20 cellular contexts compared by ENCODE assay signal in the genomic region with DNA sequence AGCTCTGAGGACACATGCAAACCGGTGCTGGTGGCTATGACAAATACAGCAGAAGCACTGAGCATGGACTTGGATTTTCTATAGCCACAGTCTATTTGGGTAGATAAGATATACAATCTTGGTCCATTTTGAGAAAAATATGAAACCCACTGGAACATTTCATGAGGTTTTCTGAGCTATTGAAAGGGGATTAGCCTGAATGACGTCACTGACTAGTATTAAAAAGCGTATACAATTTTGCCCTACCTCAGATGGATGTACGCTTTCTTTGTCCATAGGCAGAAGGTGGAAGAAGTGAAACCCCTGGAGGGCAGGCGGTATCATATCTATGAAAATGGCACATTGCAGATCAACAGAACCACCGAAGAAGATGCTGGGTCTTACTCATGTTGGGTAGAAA.
A peak's percentile ranks its signal among the peaks of the same experiment; 100 is the strongest.
DNase-seq lines count a peak whose midpoint lies in the region; ATAC-seq, FAIRE-seq and TF ChIP-seq lines count a peak whose summit lies in the region.
"Had no signal": no experiment of that assay in that cellular context is flagged by ENCODE, and none has a peak within 500 bp of the region (broad histone marks: within the 10 kb centered on the region; RNA-seq: fewer than 3 reads in every experiment).

No MANE protein-coding gene starts in this region.

- H3K79me2 ChIP-seq in Karpas-422 (ENCODE audit: low read length) = no peaks in the 10 kb centered on the region

- peak; percentile 6 for TF ChIP-seq POLR2A in GM18526 (IDR thresholded peaks at IDR 0.05; ENCODE audit: extremely low read depth, insufficient read length)

- H2AFZ ChIP-seq in Karpas-422 (ENCODE audit: low read length) = 0 out of 2 replicates have a peak overlapping the region, but pooled peaks have one; percentile 25
- H2AFZ ChIP-seq: GM23248 had no signal

- no peak for TF ChIP-seq CTCF in kidney (IDR thresholded peaks at IDR 0.05; ENCODE audit: borderline replicate concordance, extremely low read depth, insufficient read depth)

- H3K4me2 ChIP-seq in Karpas-422 (ENCODE audit: low read depth, low read length, poor library complexity, severe bottlenecking) = peak overlapping the region; percentile 5

- H3K4me1 ChIP-seq in Karpas-422 (ENCODE audit: low read length) (peaks cover 36% of the 10 kb centered on the region), kidney (ENCODE audit: control insufficient read depth in 1 of 2, insufficient read depth in 1 of 2, low read depth in 1 of 2, low read length in 2 of 2) (peaks cover 16 to 34% of the 10 kb centered on the region in 2 donors)

- H3K27me3 ChIP-seq in Karpas-422 (ENCODE audit: low read length) = no peaks in the 10 kb centered on the region

- intact Hi-C loops in kidney (cut with DNase I) = no loop called here

- H3K4me3 ChIP-seq in Karpas-422 (ENCODE audit: low read length) = no peak overlapping the region
- no peak overlapping the region for H3K4me3 ChIP-seq in kidney (ENCODE audit: low read length in 2 of 2)
- H3K4me3 ChIP-seq: GM23248 had no signal

- peak overlapping the region; percentile 50 for H3K27ac ChIP-seq in Karpas-422 (ENCODE audit: low read length)
- H3K27ac ChIP-seq in kidney (ENCODE audit: low read depth in 2 of 2, low read length in 2 of 2) = peak overlapping the region; percentile 15 to 24
- H3K27ac ChIP-seq: GM23248 had no signal

- H3K36me3 ChIP-seq in Karpas-422 (ENCODE audit: insufficient read depth, low read length) = no peaks in the 10 kb centered on the region
- no peaks in the 10 kb centered on the region for H3K36me3 ChIP-seq in kidney (ENCODE audit: control insufficient read depth in 1 of 2, insufficient read depth in 2 of 2, low read length in 2 of 2)

- no peak for FAIRE-seq in kidney (lab: Jason Lieb, UNC)
- FAIRE-seq: GM12892, H1 had no signal

- no peak overlapping the region for H3K9ac ChIP-seq in Karpas-422 (ENCODE audit: low read length)
- H3K9ac ChIP-seq in kidney (ENCODE audit: low read length in 2 of 2) = no peak overlapping the region
- H3K9ac ChIP-seq: GM23248 had no signal

- H4K20me1 ChIP-seq in Karpas-422 (ENCODE audit: insufficient read depth, low read depth, low read length) = no peaks in the 10 kb centered on the region

- no peaks in the 10 kb centered on the region for H3K9me3 ChIP-seq in Karpas-422 (ENCODE audit: low read length)
- peaks cover 0 to 3% of the 10 kb centered on the region in 2 donors for H3K9me3 ChIP-seq in kidney (ENCODE audit: control insufficient read depth in 1 of 2, low read length in 2 of 2)

- ATAC-seq in GM19397 (IDR thresholded peaks at IDR 0.05; ENCODE audit: unreplicated experiment) = peak; percentile 25
- no peak for ATAC-seq in HG03521 (IDR thresholded peaks at IDR 0.05; ENCODE audit: unreplicated experiment)

- no peaks in the 10 kb centered on the region for H3K9me2 ChIP-seq in Karpas-422 (replicated peaks; ENCODE audit: insufficient read depth, low read length)

- DNase-seq in Karpas-422 (no peak), kidney (no peak), activated gamma-delta T cell treated with Interleukin-2 at 50 U/mL for 16 hours (no peak), Kasumi-1 (lab: John Stamatoyannopoulos, UW) (no peak)
- DNase-seq in activated CD4-positive, alpha-beta T cell treated with anti-CD3 and anti-CD28 coated beads for 1 hour = no peak
- DNase-seq: C1 segment of cervical spinal cord; Calu3; CD4-positive, alpha-beta memory T cell; COR-L47; DMS53; DMS79 treated with DMSO at 0.1 percent for 48 hours; GF-D8; GM23248; H7; HCEC 1CT had no signal
